1 cellular context compared by ENCODE assay signal in genomic region chr2:120854766-120855530, GRCh38.
TF ChIP-seq lines count a peak whose summit lies in the region.

No MANE protein-coding gene starts in this region.

TF ChIP-seq in H1, 55 proteins besides CTCF, POLR2A, EP300 and RAD21 (continued from another document):
- TF ChIP-seq, protein P1, sequence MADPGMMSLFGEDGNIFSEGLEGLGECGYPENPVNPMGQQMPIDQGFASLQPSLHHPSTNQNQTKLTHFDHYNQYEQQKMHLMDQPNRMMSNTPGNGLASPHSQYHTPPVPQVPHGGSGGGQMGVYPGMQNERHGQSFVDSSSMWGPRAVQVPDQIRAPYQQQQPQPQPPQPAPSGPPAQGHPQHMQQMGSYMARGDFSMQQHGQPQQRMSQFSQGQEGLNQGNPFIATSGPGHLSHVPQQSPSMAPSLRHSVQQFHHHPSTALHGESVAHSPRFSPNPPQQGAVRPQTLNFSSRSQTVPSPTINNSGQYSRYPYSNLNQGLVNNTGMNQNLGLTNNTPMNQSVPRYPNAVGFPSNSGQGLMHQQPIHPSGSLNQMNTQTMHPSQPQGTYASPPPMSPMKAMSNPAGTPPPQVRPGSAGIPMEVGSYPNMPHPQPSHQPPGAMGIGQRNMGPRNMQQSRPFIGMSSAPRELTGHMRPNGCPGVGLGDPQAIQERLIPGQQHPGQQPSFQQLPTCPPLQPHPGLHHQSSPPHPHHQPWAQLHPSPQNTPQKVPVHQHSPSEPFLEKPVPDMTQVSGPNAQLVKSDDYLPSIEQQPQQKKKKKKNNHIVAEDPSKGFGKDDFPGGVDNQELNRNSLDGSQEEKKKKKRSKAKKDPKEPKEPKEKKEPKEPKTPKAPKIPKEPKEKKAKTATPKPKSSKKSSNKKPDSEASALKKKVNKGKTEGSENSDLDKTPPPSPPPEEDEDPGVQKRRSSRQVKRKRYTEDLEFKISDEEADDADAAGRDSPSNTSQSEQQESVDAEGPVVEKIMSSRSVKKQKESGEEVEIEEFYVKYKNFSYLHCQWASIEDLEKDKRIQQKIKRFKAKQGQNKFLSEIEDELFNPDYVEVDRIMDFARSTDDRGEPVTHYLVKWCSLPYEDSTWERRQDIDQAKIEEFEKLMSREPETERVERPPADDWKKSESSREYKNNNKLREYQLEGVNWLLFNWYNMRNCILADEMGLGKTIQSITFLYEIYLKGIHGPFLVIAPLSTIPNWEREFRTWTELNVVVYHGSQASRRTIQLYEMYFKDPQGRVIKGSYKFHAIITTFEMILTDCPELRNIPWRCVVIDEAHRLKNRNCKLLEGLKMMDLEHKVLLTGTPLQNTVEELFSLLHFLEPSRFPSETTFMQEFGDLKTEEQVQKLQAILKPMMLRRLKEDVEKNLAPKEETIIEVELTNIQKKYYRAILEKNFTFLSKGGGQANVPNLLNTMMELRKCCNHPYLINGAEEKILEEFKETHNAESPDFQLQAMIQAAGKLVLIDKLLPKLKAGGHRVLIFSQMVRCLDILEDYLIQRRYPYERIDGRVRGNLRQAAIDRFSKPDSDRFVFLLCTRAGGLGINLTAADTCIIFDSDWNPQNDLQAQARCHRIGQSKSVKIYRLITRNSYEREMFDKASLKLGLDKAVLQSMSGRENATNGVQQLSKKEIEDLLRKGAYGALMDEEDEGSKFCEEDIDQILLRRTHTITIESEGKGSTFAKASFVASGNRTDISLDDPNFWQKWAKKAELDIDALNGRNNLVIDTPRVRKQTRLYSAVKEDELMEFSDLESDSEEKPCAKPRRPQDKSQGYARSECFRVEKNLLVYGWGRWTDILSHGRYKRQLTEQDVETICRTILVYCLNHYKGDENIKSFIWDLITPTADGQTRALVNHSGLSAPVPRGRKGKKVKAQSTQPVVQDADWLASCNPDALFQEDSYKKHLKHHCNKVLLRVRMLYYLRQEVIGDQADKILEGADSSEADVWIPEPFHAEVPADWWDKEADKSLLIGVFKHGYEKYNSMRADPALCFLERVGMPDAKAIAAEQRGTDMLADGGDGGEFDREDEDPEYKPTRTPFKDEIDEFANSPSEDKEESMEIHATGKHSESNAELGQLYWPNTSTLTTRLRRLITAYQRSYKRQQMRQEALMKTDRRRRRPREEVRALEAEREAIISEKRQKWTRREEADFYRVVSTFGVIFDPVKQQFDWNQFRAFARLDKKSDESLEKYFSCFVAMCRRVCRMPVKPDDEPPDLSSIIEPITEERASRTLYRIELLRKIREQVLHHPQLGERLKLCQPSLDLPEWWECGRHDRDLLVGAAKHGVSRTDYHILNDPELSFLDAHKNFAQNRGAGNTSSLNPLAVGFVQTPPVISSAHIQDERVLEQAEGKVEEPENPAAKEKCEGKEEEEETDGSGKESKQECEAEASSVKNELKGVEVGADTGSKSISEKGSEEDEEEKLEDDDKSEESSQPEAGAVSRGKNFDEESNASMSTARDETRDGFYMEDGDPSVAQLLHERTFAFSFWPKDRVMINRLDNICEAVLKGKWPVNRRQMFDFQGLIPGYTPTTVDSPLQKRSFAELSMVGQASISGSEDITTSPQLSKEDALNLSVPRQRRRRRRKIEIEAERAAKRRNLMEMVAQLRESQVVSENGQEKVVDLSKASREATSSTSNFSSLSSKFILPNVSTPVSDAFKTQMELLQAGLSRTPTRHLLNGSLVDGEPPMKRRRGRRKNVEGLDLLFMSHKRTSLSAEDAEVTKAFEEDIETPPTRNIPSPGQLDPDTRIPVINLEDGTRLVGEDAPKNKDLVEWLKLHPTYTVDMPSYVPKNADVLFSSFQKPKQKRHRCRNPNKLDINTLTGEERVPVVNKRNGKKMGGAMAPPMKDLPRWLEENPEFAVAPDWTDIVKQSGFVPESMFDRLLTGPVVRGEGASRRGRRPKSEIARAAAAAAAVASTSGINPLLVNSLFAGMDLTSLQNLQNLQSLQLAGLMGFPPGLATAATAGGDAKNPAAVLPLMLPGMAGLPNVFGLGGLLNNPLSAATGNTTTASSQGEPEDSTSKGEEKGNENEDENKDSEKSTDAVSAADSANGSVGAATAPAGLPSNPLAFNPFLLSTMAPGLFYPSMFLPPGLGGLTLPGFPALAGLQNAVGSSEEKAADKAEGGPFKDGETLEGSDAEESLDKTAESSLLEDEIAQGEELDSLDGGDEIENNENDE (IDR thresholded peaks at IDR 0.05; ENCODE audit: insufficient replicate concordance, low read length): no peak
- TF ChIP-seq, protein P2, sequence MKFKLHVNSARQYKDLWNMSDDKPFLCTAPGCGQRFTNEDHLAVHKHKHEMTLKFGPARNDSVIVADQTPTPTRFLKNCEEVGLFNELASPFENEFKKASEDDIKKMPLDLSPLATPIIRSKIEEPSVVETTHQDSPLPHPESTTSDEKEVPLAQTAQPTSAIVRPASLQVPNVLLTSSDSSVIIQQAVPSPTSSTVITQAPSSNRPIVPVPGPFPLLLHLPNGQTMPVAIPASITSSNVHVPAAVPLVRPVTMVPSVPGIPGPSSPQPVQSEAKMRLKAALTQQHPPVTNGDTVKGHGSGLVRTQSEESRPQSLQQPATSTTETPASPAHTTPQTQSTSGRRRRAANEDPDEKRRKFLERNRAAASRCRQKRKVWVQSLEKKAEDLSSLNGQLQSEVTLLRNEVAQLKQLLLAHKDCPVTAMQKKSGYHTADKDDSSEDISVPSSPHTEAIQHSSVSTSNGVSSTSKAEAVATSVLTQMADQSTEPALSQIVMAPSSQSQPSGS (IDR thresholded peaks at IDR 0.05; ENCODE audit: low read length): no peak
- no peak for TF ChIP-seq ASH2L (IDR thresholded peaks at IDR 0.05; ENCODE audit: low read length)
- no peak for TF ChIP-seq SP1 (IDR thresholded peaks at IDR 0.05; ENCODE audit: low read depth, low read length)
- TF ChIP-seq RBBP5 (IDR thresholded peaks at IDR 0.05; ENCODE audit: borderline replicate concordance, low read depth, low read length): no peak
- TF ChIP-seq POLR2AphosphoS5 (IDR thresholded peaks at IDR 0.05; ENCODE audit: low read depth, low read length): no peak
